In the genomic region with DNA sequence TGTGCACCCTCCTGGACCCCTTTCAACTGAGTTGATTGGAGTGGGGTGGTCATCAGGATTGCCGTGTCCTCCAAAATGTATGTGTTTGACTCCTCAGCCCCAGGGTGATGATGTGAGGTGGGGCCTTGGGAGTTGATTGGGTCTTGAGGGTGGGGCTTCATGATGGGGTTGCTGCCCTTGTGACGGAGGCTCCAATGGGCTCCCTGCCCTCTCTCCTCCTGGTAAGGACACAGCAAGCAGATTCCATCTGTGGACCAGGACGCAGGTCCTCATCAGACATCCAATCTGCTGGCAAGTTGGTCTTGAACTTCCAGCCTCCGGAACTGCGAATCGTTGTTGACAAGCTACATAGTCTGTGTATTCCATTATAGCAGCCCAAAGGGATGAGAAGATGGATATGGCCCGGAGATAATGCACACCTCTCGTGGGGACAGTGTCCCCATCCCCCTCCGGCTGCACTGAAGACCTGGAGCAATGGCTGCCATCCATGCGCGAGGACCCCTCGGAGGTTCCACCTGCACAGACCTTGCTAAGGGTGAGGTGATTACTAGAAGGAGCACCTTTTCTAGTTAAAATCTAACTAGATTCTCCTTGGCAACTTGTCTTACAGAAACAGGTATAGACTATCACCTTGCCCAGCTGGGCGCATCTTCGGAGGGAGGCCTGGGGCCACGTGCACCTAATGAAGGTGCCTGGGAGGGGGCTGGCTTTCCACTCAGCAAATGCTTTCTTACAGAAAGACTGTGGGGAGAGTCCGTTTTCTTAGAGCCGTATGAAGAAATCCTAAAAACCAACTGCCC, we compare ENCODE assay signal across 28 cellular contexts.
"Had no signal": no experiment of that assay in that cellular context is flagged by ENCODE, and none has a peak within 500 bp of the region (broad histone marks: within the 10 kb centered on the region; RNA-seq: fewer than 3 reads in every experiment).

No MANE protein-coding gene starts in this region.

- H3K36me3 Mint-ChIP-seq: mesothelial cell of epicardium; naive B cell; natural killer cell; neural progenitor cell; stimulated activated effector memory CD8-positive, alpha-beta T cell treated with anti-CD3 and anti-CD28 coated beads, Interleukin-12 subunit alpha, Interleukin-12 subunit beta, amount 100 ng/mL, for 72 hours had no signal

- H3K4me3 Mint-ChIP-seq: mesothelial cell of epicardium; naive B cell; natural killer cell; nephron progenitor cell; neural progenitor cell; stimulated activated effector memory CD8-positive, alpha-beta T cell treated with anti-CD3 and anti-CD28 coated beads, Interleukin-12 subunit alpha, Interleukin-12 subunit beta, amount 100 ng/mL, for 72 hours had no signal

- DNase-seq: hippocampal formation; kidney; left colon; lower lobe of right lung; mammary epithelial cell; mesenchymal stem cell; naive B cell; natural killer cell; nephron progenitor cell; right lobe of liver; stimulated activated CD4-positive, alpha-beta T cell treated with anti-CD3 and anti-CD28 coated beads, Interleukin-12 subunit alpha, Interleukin-12 subunit beta, amount 100 ng/mL, for 4 hours; stimulated activated CD4-positive, alpha-beta T cell treated with anti-CD3 and anti-CD28 coated beads, Interleukin-15, amount 100 ng/mL, for 24 hours; stimulated activated CD4-positive, alpha-beta T cell treated with anti-CD3 and anti-CD28 coated beads, Interleukin-2, amount 100 ng/mL, for 24 hours; stimulated activated CD4-positive, alpha-beta T cell treated with anti-CD3 and anti-CD28 coated beads, Interleukin-4, amount 100 ng/mL, for 1 hour; stimulated activated naive CD4-positive, alpha-beta T cell treated with Interleukin-2 at 50 U/mL for 16 hours; stomach; testis; thyroid gland; transverse colon; upper lobe of left lung had no signal

- H3K27ac Mint-ChIP-seq: mesothelial cell of epicardium; naive B cell; natural killer cell; nephron progenitor cell; neural progenitor cell; progenitor cell of endocrine pancreas; stimulated activated effector memory CD8-positive, alpha-beta T cell treated with anti-CD3 and anti-CD28 coated beads, Interleukin-12 subunit alpha, Interleukin-12 subunit beta, amount 100 ng/mL, for 72 hours had no signal

- H3K9me3 Mint-ChIP-seq: natural killer cell; stimulated activated effector memory CD8-positive, alpha-beta T cell treated with anti-CD3 and anti-CD28 coated beads, Interleukin-12 subunit alpha, Interleukin-12 subunit beta, amount 100 ng/mL, for 72 hours had no signal

- ATAC-seq: left colon; left lung; lower lobe of right lung; natural killer cell; right lobe of liver; stimulated activated effector memory CD8-positive, alpha-beta T cell treated with anti-CD3 and anti-CD28 coated beads, Interleukin-12 subunit alpha, Interleukin-12 subunit beta, amount 100 ng/mL, for 72 hours had no signal

- H3K27ac ChIP-seq: left lung, lower lobe of right lung, neural progenitor cell, parathyroid adenoma, right atrium auricular region, right lobe of liver, skin epidermis, stomach, testis, thyroid gland, transverse colon, upper lobe of left lung had no signal

- H3K4me1 Mint-ChIP-seq: mesothelial cell of epicardium; naive B cell; nephron progenitor cell; stimulated activated effector memory CD8-positive, alpha-beta T cell treated with anti-CD3 and anti-CD28 coated beads, Interleukin-12 subunit alpha, Interleukin-12 subunit beta, amount 100 ng/mL, for 72 hours had no signal
